In the genomic region with DNA sequence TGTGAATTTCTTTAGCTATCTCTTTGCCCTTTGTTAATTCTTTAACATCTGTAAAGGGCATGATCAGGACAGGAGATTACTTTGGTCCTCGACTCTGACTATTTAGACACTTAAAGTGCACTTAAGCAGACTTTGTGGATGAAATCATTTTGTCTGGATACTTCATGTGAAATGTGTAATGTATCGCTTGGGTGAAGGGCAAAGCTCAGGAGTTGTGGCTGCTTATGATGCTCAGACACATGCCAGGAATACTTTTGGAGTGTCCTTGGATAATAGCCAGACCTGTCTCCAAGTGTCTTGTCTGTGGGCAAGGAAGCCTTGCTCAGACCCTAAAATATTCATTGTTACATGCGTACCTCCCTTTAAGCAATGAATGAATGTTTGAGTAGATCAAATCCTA, we compare ENCODE assay signal across 1 cellular context.
TF ChIP-seq lines count a peak whose summit lies in the region.

No MANE protein-coding gene starts in this region.

TF ChIP-seq in GM23338, 12 proteins besides CTCF, POLR2A, EP300 and RAD21 (continued from another document):
- TF ChIP-seq, protein P1, sequence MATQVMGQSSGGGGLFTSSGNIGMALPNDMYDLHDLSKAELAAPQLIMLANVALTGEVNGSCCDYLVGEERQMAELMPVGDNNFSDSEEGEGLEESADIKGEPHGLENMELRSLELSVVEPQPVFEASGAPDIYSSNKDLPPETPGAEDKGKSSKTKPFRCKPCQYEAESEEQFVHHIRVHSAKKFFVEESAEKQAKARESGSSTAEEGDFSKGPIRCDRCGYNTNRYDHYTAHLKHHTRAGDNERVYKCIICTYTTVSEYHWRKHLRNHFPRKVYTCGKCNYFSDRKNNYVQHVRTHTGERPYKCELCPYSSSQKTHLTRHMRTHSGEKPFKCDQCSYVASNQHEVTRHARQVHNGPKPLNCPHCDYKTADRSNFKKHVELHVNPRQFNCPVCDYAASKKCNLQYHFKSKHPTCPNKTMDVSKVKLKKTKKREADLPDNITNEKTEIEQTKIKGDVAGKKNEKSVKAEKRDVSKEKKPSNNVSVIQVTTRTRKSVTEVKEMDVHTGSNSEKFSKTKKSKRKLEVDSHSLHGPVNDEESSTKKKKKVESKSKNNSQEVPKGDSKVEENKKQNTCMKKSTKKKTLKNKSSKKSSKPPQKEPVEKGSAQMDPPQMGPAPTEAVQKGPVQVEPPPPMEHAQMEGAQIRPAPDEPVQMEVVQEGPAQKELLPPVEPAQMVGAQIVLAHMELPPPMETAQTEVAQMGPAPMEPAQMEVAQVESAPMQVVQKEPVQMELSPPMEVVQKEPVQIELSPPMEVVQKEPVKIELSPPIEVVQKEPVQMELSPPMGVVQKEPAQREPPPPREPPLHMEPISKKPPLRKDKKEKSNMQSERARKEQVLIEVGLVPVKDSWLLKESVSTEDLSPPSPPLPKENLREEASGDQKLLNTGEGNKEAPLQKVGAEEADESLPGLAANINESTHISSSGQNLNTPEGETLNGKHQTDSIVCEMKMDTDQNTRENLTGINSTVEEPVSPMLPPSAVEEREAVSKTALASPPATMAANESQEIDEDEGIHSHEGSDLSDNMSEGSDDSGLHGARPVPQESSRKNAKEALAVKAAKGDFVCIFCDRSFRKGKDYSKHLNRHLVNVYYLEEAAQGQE (IDR thresholded peaks at IDR 0.05; ENCODE audit: unreplicated experiment), result no peak
- TF ChIP-seq, protein P2, sequence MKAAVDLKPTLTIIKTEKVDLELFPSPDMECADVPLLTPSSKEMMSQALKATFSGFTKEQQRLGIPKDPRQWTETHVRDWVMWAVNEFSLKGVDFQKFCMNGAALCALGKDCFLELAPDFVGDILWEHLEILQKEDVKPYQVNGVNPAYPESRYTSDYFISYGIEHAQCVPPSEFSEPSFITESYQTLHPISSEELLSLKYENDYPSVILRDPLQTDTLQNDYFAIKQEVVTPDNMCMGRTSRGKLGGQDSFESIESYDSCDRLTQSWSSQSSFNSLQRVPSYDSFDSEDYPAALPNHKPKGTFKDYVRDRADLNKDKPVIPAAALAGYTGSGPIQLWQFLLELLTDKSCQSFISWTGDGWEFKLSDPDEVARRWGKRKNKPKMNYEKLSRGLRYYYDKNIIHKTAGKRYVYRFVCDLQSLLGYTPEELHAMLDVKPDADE (IDR thresholded peaks at IDR 0.05), result no peak
- no peak for TF ChIP-seq ZNF114 (CRISPR knock-in tag; IDR thresholded peaks at IDR 0.05)
